ENCODE assay signal across 18 cellular contexts in genomic region chr3:187916072-187916471, GRCh38.
DNase-seq lines count a peak whose midpoint lies in the region; ATAC-seq and TF ChIP-seq lines count a peak whose summit lies in the region.
"Had no signal": no experiment of that assay in that cellular context is flagged by ENCODE, and none has a peak within 500 bp of the region (broad histone marks: within the 10 kb centered on the region; RNA-seq: fewer than 3 reads in every experiment).

No MANE protein-coding gene starts in this region.

- ATAC-seq in GM23338 (peak; percentile 45; the same call in 1 of the 3 replicates), Panc1 (no peak), psoas muscle (no peak)
- ATAC-seq: A549 had no signal

- TF ChIP-seq CTCF in GM23338 (conservative IDR thresholded peaks at IDR 0.05; ENCODE audit: low read depth in 2 of 2) (no peak), Panc1 (IDR thresholded peaks at IDR 0.05) (no peak), psoas muscle (IDR thresholded peaks at IDR 0.05) (no peak), GM10248 (IDR thresholded peaks at IDR 0.05; ENCODE audit: control extremely low read depth, extremely low read depth, low read depth, missing control alignments) (no peak)

- WGBS in psoas muscle, 3 donors: 45 to 58% (median 57%) methylated on average over 2 of the region's 2 CpGs

- no peaks in the 10 kb centered on the region for H3K36me3 ChIP-seq in BLaER1
- no peaks in the 10 kb centered on the region for H3K36me3 ChIP-seq in GM23338 (ENCODE audit: insufficient read depth)
- no peaks in the 10 kb centered on the region for H3K36me3 ChIP-seq in Panc1 (ENCODE audit: control insufficient read depth, insufficient read depth, low read length)
- no peaks in the 10 kb centered on the region for H3K36me3 ChIP-seq in psoas muscle (ENCODE audit: insufficient read depth in 1 of 2, low read depth in 1 of 2)
- H3K36me3 ChIP-seq: MG63 had no signal

- H3K36me3 Mint-ChIP-seq in GM23338 (ENCODE audit: low read depth): no peaks in the 10 kb centered on the region
- no peaks in the 10 kb centered on the region for H3K36me3 Mint-ChIP-seq in activated T-cell treated with anti-CD3 and anti-CD28 coated beads, Interleukin-2, amount 50 U/mL, for 24 hours (ENCODE audit: low read depth)

- H3K9me3 ChIP-seq in BLaER1 (0 out of 2 replicates have a peak, but pooled peaks cover 8% of the 10 kb centered on the region), Panc1 (ENCODE audit: control insufficient read depth, insufficient read depth, low read depth, low read length) (no peaks in the 10 kb centered on the region), psoas muscle (no peaks in the 10 kb centered on the region)
- H3K9me3 ChIP-seq: A549, MG63 had no signal

- H3K27ac Mint-ChIP-seq in GM23338: no peak overlapping the region
- H3K27ac Mint-ChIP-seq in activated T-cell treated with anti-CD3 and anti-CD28 coated beads, Interleukin-2, amount 50 U/mL, for 24 hours: no peak overlapping the region

- H4K20me1 ChIP-seq in BLaER1 (no peaks in the 10 kb centered on the region), GM23338 (replicated peaks; ENCODE audit: insufficient read depth) (no peaks in the 10 kb centered on the region)

- POLR2A ChIA-PET in Panc1 (lab: Charles Lee) (no interaction called here), GM10248 (lab: Yijun Ruan, JAX) (no interaction called here)

- intact Hi-C loops in Panc1 (cut with micrococcal nuclease; ENCODE audit: unreplicated experiment): no loop called here
- intact Hi-C loops in psoas muscle (cut with DNase I): loop anchor here (5.0 kb wide), 2 partner anchors 36 to 169 kb away; partner anchors contain the start of gene BCL6 (in 1 of the 2)

- H3K79me2 ChIP-seq in GM23338 (replicated peaks; ENCODE audit: insufficient read depth): no peaks in the 10 kb centered on the region

- no peak overlapping the region; the same call in 1 of the 2 replicates for H2AFZ ChIP-seq in GM23338

- in situ Hi-C loops in Panc1 (cut with HindIII; ENCODE audit: low pct_unique_long_range_greater_than_20kb, low sequenced_read_pairs): loop anchor here (10.0 kb wide), 1 partner anchor 171 kb away; the partner anchor contains the start of gene BCL6

- peak overlapping the region; percentile 76 for H3K4me2 ChIP-seq in BLaER1
- peak overlapping the region; percentile 62; the same call in 1 of the 2 replicates for H3K4me2 ChIP-seq in GM23338
- H3K4me2 ChIP-seq: A549 had no signal

- H3K9me2 ChIP-seq in GM23338 (ENCODE audit: insufficient read depth): 0 out of 2 replicates have a peak, but pooled peaks cover 19% of the 10 kb centered on the region

- H3K9me3 Mint-ChIP-seq in GM23338: no peaks in the 10 kb centered on the region; the same call in 2 of the 3 replicates
- no peaks in the 10 kb centered on the region for H3K9me3 Mint-ChIP-seq in activated T-cell treated with anti-CD3 and anti-CD28 coated beads, Interleukin-2, amount 50 U/mL, for 24 hours

- no peaks in the 10 kb centered on the region for H3K27me3 Mint-ChIP-seq in GM23338 (ENCODE audit: insufficient read depth, low read depth, poor library complexity)
- H3K27me3 Mint-ChIP-seq in activated T-cell treated with anti-CD3 and anti-CD28 coated beads, Interleukin-2, amount 50 U/mL, for 24 hours: no peaks in the 10 kb centered on the region

- DNase-seq in GM23338 (ENCODE audit: low spot score): peak; percentile 18
- no peak for DNase-seq in Panc1 (ENCODE audit: low read depth, low spot score)
- DNase-seq in psoas muscle: no peak
- DNase-seq in activated T-cell treated with anti-CD3 and anti-CD28 coated beads, Interleukin-2, amount 50 U/mL, for 24 hours: no peak
- DNase-seq in GM10248 (ENCODE audit: extremely low spot score): no peak
- no peak for DNase-seq in UCSD-AML1 (lab: John Stamatoyannopoulos, UW; ENCODE audit: unreplicated experiment)
- DNase-seq: DMS 273 treated with DMSO at 0.1 percent for 48 hours, KG1, MG63, NCI-H1092 treated with DMSO at 0.1 percent for 48 hours, NCI-H1694, NCI-H2227 treated with DMSO at 0.1 percent for 48 hours, NCI-H524, RPMI8226, SIG-M5, SW 1271 had no signal

- H3F3A ChIP-seq in GM23338 (replicated peaks; ENCODE audit: low read depth): no peaks in the 10 kb centered on the region

- peaks cover 75% of the 10 kb centered on the region for H3K4me1 ChIP-seq in BLaER1
- H3K4me1 ChIP-seq in GM23338 (ENCODE audit: insufficient read depth): peaks cover 55% of the 10 kb centered on the region
- H3K4me1 ChIP-seq in Panc1 (ENCODE audit: control insufficient read depth, insufficient read depth, low read length): peaks cover 34% of the 10 kb centered on the region
- peaks cover 55% of the 10 kb centered on the region for H3K4me1 ChIP-seq in psoas muscle

- H3K4me1 Mint-ChIP-seq in GM23338: peaks cover 56% of the 10 kb centered on the region
- H3K4me1 Mint-ChIP-seq in activated T-cell treated with anti-CD3 and anti-CD28 coated beads, Interleukin-2, amount 50 U/mL, for 24 hours (ENCODE audit: low read depth): peaks cover 63% of the 10 kb centered on the region

- no peak overlapping the region for H3K4me3 Mint-ChIP-seq in GM23338
- H3K4me3 Mint-ChIP-seq in activated T-cell treated with anti-CD3 and anti-CD28 coated beads, Interleukin-2, amount 50 U/mL, for 24 hours: no peak overlapping the region

- H3K9ac ChIP-seq in BLaER1: no peak overlapping the region

- H3K4me3 ChIP-seq in BLaER1 (no peak overlapping the region), GM23338 (no peak overlapping the region), Panc1 (ENCODE audit: low read depth in 2 of 2, low read length in 2 of 2) (no peak overlapping the region), psoas muscle (no peak overlapping the region)
- H3K4me3 ChIP-seq: A549, MG63 had no signal

- H3K27ac ChIP-seq in BLaER1 (peak overlapping the region; percentile 47), GM23338 (ENCODE audit: low read depth) (peak overlapping the region; percentile 18; the same call in 1 of the 2 replicates), Panc1 (ENCODE audit: low read length) (peak overlapping the region; percentile 94; the same call in 1 of the 2 replicates), psoas muscle (peak overlapping the region; percentile 83)

- no peaks in the 10 kb centered on the region for H3K27me3 ChIP-seq in BLaER1
- no peaks in the 10 kb centered on the region for H3K27me3 ChIP-seq in GM23338 (ENCODE audit: insufficient read depth)
- H3K27me3 ChIP-seq in Panc1 (ENCODE audit: control insufficient read depth, insufficient read depth, low read length): no peaks in the 10 kb centered on the region
- H3K27me3 ChIP-seq in psoas muscle (ENCODE audit: insufficient read depth in 3 of 3, low read length in 2 of 3): no peaks in the 10 kb centered on the region
- H3K27me3 ChIP-seq: MG63 had no signal

- CTCF ChIA-PET in Panc1 (lab: Charles Lee): no interaction called here
- CTCF ChIA-PET in GM10248 (lab: Yijun Ruan, JAX): interaction anchor here (0.8 to 1.0 kb wide), 2 partner anchors 23 to 1038 kb away, joined by 3 read pairs; no protein-coding TSS in a partner anchor

- BruUV-seq in Panc1 (replicated peaks; lab: Mats Ljungman, UMichigan): no TSS peak

Comparison
In these comparisons a context has a peak if more than half of its experiments do, and no peak if none do; other contexts are left out.
1. H3K27ac ChIP-seq: peak in every context shown above with its lines; median percentile 94 in Panc1; 83 in psoas muscle; 47 in BLaER1; 18 in GM23338.